Comparison of ENCODE assay signal across 5 cellular contexts in genomic region chr19:13330285-13330684, GRCh38.
"Had no signal": no experiment of that assay in that cellular context is flagged by ENCODE, and none has a peak within 500 bp of the region (broad histone marks: within the 10 kb centered on the region; RNA-seq: fewer than 3 reads in every experiment).

No MANE protein-coding gene starts in this region.

- H3K27ac ChIP-seq: HL-60, KMS-11 had no signal

- H3K4me2 ChIP-seq: KMS-11 had no signal

- FAIRE-seq: HTR-8/SVneo had no signal

- H3K9ac ChIP-seq: KMS-11 had no signal

- DNase-seq: KBM-7, KG1 had no signal
